9 cellular contexts compared by ENCODE assay signal in genomic region chr9:33080534-33080933, GRCh38. TPM values are rescaled to one million over a fixed set of nuclear protein-coding genes. Genes with fewer than 3 reads are reported as not detected.
A peak's percentile ranks its signal among the peaks of the same experiment; 100 is the strongest.
DNase-seq lines count a peak whose midpoint lies in the region; ATAC-seq and TF ChIP-seq lines count a peak whose summit lies in the region.
"Had no signal": no experiment of that assay in that cellular context is flagged by ENCODE, and none has a peak within 500 bp of the region (broad histone marks: within the 10 kb centered on the region; RNA-seq: fewer than 3 reads in every experiment).

No MANE protein-coding gene starts in this region.

- H3K9ac ChIP-seq in DND-41 (ENCODE audit: low read depth, low read length): peak overlapping the region; percentile 47
- H3K9ac ChIP-seq in KMS-11: no peak overlapping the region

- H3K36me3 ChIP-seq in DND-41 (ENCODE audit: insufficient read depth, low read length) (no peaks in the 10 kb centered on the region), KMS-11 (ENCODE audit: insufficient read depth) (no peaks in the 10 kb centered on the region), breast epithelium (no peaks in the 10 kb centered on the region), neuron (ENCODE audit: insufficient read depth, low read length) (no peaks in the 10 kb centered on the region)
- H3K36me3 ChIP-seq: WERI-Rb-1 had no signal

- peaks cover 11% of the 10 kb centered on the region for H3K79me2 ChIP-seq in DND-41 (ENCODE audit: insufficient read depth, low read length)
- peaks cover 9% of the 10 kb centered on the region for H3K79me2 ChIP-seq in KMS-11 (ENCODE audit: insufficient read depth, low read depth)

- H3K27me3 ChIP-seq in DND-41 (ENCODE audit: insufficient read depth, low read length, poor library complexity) (no peaks in the 10 kb centered on the region), KMS-11 (ENCODE audit: insufficient read depth, low read depth) (no peaks in the 10 kb centered on the region), breast epithelium (no peaks in the 10 kb centered on the region), neuron (ENCODE audit: insufficient read depth, low read length) (no peaks in the 10 kb centered on the region)

- ATAC-seq in DND-41 (ENCODE audit: insufficient read depth, low read depth): no peak

- peak overlapping the region; percentile 70 for H2AFZ ChIP-seq in DND-41 (ENCODE audit: low read depth, low read length)
- peak overlapping the region; percentile 72 for H2AFZ ChIP-seq in KMS-11 (ENCODE audit: low read depth)
- peak overlapping the region; percentile 64 for H2AFZ ChIP-seq in neuron (ENCODE audit: low read depth, low read length)

- DNase-seq in DND-41: no peak
- DNase-seq in breast epithelium (ENCODE audit: low spot score in 2 of 2): no peak
- no peak for DNase-seq in 8988T
- DNase-seq in posterior vena cava (ENCODE audit: low spot score): no peak
- no peak for DNase-seq in stimulated activated CD4-positive, alpha-beta T cell treated with anti-CD3 and anti-CD28 coated beads, Interleukin-15, amount 100 ng/mL, for 24 hours
- no peak for DNase-seq in NAMALWA (ENCODE audit: low spot score)

- no peaks in the 10 kb centered on the region for H4K20me1 ChIP-seq in DND-41 (ENCODE audit: insufficient read depth, low read length)
- H4K20me1 ChIP-seq in KMS-11 (ENCODE audit: insufficient read depth): no peaks in the 10 kb centered on the region

- H3K4me1 ChIP-seq in DND-41 (ENCODE audit: insufficient read depth, low read length): peaks cover 32% of the 10 kb centered on the region
- peaks cover 18% of the 10 kb centered on the region for H3K4me1 ChIP-seq in KMS-11 (ENCODE audit: low read depth, poor library complexity, severe bottlenecking)
- peaks cover 0 to 6% of the 10 kb centered on the region in 2 donors for H3K4me1 ChIP-seq in breast epithelium
- peaks cover 10% of the 10 kb centered on the region for H3K4me1 ChIP-seq in neuron (ENCODE audit: insufficient read depth, low read length)

- TF ChIP-seq CTCF in DND-41 (IDR thresholded peaks at IDR 0.05; ENCODE audit: borderline replicate concordance, extremely low read depth, low read length, poor library complexity, severe bottlenecking) (no peak), KMS-11 (conservative IDR thresholded peaks at IDR 0.05; ENCODE audit: low read depth, low read length) (no peak), breast epithelium (IDR thresholded peaks at IDR 0.05) (no peak)

- intact Hi-C loops in breast epithelium (cut with DNase I; ENCODE audit: low total_unique reads) (loop anchor here (5.0 kb wide), 1 partner anchor 87 kb away; the partner anchor contains the start of gene B4GALT1), posterior vena cava (cut with DNase I) (no loop called here)

- no peak for TF ChIP-seq POLR2A in breast epithelium (IDR thresholded peaks at IDR 0.05)

- H3K4me2 ChIP-seq in DND-41 (ENCODE audit: insufficient read depth, low read length) (peak overlapping the region; percentile 60), KMS-11 (peak overlapping the region; percentile 55; the same call in 1 of the 2 replicates)

- H3K27ac ChIP-seq in DND-41 (ENCODE audit: low read length): peak overlapping the region; percentile 57
- no peak overlapping the region for H3K27ac ChIP-seq in KMS-11
- H3K27ac ChIP-seq in breast epithelium: peak overlapping the region; percentile 13 to 68
- H3K27ac ChIP-seq: WERI-Rb-1 had no signal

- peak overlapping the region in 1 of 2 experiments; percentile 47; a peak in 2 of 4 replicates for H3K4me3 ChIP-seq in DND-41 (ENCODE audit: low read depth in 1 of 2, low read length in 2 of 2)
- H3K4me3 ChIP-seq in KMS-11 (IDR thresholded peaks at IDR 0.05; ENCODE audit: insufficient read depth, low read depth, low read length): no peak overlapping the region
- no peak overlapping the region for H3K4me3 ChIP-seq in breast epithelium
- H3K4me3 ChIP-seq in neuron (ENCODE audit: low read length): peak overlapping the region; percentile 44

- H3K9me3 ChIP-seq in DND-41 (ENCODE audit: insufficient read depth, low read length, severe bottlenecking) (no peaks in the 10 kb centered on the region), breast epithelium (no peaks in the 10 kb centered on the region), neuron (ENCODE audit: low read length) (no peaks in the 10 kb centered on the region)

RNA-seq across cellular contexts. Expression of gene SMU1, which starts 4.1 kb away (rescaled TPM):
- total RNA-seq in breast epithelium: 10 to 100 TPM; 19.8 to 22.1 (median 21.0) TPM
- 10 to 100 TPM; 15.8 to 16.8 TPM for total RNA-seq in posterior vena cava

RNA-seq across cellular contexts. Expression of gene DNAJA1, which starts 55.5 kb away (rescaled TPM):
- total RNA-seq in breast epithelium: 100 to 1,000 TPM in 1 of 3 donors, 10 to 100 TPM in 2; 76.6 to 122 (median 89.5) TPM
- 10 to 100 TPM; 71.8 to 83.1 TPM for total RNA-seq in posterior vena cava
